In the genomic region with DNA sequence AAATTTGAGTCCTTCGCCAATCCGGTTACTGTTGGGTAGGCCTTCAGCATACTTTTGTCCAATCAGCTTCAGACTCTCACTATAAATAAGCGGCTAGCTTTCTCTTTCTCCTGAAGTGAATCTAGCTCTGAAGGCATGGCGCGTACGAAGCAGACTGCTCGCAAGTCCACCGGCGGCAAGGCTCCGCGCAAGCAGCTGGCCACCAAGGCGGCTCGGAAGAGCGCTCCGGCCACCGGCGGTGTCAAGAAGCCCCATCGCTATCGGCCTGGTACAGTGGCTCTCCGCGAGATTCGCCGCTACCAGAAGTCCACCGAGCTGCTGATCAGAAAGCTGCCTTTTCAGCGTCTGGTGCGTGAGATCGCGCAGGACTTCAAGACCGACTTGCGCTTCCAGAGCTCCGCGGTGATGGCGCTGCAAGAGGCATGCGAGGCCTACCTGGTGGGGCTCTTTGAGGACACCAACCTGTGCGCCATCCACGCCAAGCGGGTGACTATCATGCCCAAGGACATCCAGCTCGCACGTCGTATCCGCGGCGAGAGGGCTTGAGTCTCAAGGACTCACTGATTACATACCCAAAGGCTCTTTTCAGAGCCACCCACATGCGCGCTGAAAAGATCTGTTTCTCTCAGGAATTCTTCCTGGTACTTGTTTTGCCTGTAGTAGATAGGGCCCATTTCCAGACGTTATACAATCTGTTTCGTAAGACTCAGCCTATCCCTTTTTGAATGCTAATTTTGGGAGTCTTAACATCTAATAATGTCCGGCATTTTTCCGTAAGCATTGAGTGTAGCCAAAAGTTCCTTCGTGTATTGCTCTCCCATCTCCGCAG, we compare ENCODE assay signal across 8 cellular contexts.
A peak's percentile ranks its signal among the peaks of the same experiment; 100 is the strongest.
DNase-seq lines count a peak whose midpoint lies in the region; ATAC-seq and TF ChIP-seq lines count a peak whose summit lies in the region.

No MANE protein-coding gene starts in this region.

- no peaks in the 10 kb centered on the region for H3K27me3 ChIP-seq in GM06990 (replicated peaks; ENCODE audit: control insufficient read depth, insufficient read depth, low read length)
- no peaks in the 10 kb centered on the region for H3K27me3 ChIP-seq in SU-DHL-6 (ENCODE audit: low read length)
- H3K27me3 ChIP-seq in left ventricle myocardium inferior (ENCODE audit: low read depth) = peaks cover 95% of the 10 kb centered on the region

- H3K36me3 ChIP-seq in GM06990 (ENCODE audit: control insufficient read depth, insufficient read depth, low read length) (no peaks in the 10 kb centered on the region), SU-DHL-6 (ENCODE audit: low read length) (0 out of 2 replicates have a peak, but pooled peaks cover 2% of the 10 kb centered on the region), left ventricle myocardium inferior (no peaks in the 10 kb centered on the region)

- H3K79me2 ChIP-seq in SU-DHL-6 (ENCODE audit: insufficient read depth, low read length) = no peaks in the 10 kb centered on the region

- peaks cover 71% of the 10 kb centered on the region for H3F3A ChIP-seq in SU-DHL-6 (ENCODE audit: insufficient read depth)

- H4K20me1 ChIP-seq in SU-DHL-6 (ENCODE audit: low read depth, low read length) = no peaks in the 10 kb centered on the region

- intact Hi-C loops in left ventricle myocardium inferior (cut with micrococcal nuclease) = no loop called here
- intact Hi-C loops in posterior vena cava (cut with DNase I) = no loop called here

- ATAC-seq in HG02588 (IDR thresholded peaks at IDR 0.05; ENCODE audit: unreplicated experiment) = peak; percentile 34

- peaks cover 33% of the 10 kb centered on the region for H3K4me1 ChIP-seq in left ventricle myocardium inferior

- peak overlapping the region; percentile 94 for H3K27ac ChIP-seq in SU-DHL-6 (ENCODE audit: low read depth, low read length)
- peak overlapping the region; percentile 87 for H3K27ac ChIP-seq in left ventricle myocardium inferior (replicated peaks)

- peak overlapping the region; percentile 70 for H3K9ac ChIP-seq in SU-DHL-6 (ENCODE audit: low read length)

- TF ChIP-seq CTCF in GM06990 (IDR thresholded peaks at IDR 0.05; ENCODE audit: insufficient read depth, low read length, poor library complexity, severe bottlenecking) = no peak
- no peak for TF ChIP-seq CTCF in SU-DHL-6 (IDR thresholded peaks at IDR 0.05; ENCODE audit: insufficient read depth, low read length, poor library complexity, severe bottlenecking)
- TF ChIP-seq CTCF in left ventricle myocardium inferior (IDR thresholded peaks at IDR 0.05; ENCODE audit: borderline replicate concordance) = no peak

- peak overlapping the region; percentile 83 for H3K4me3 ChIP-seq in GM06990 (replicated peaks; ENCODE audit: low read depth, low read length)
- H3K4me3 ChIP-seq in SU-DHL-6 (ENCODE audit: insufficient read depth, low read length, poor library complexity, severe bottlenecking) = peak overlapping the region; percentile 57
- peak overlapping the region; percentile 73 for H3K4me3 ChIP-seq in left ventricle myocardium inferior

- H3K9me3 ChIP-seq in SU-DHL-6 (ENCODE audit: insufficient read depth, low read length) (no peaks in the 10 kb centered on the region), left ventricle myocardium inferior (replicated peaks) (no peaks in the 10 kb centered on the region)

- peak overlapping the region; percentile 69 for H3K4me2 ChIP-seq in SU-DHL-6 (ENCODE audit: low read depth, low read length, poor library complexity, severe bottlenecking)

- H2AFZ ChIP-seq in SU-DHL-6 (ENCODE audit: low read depth, low read length, severe bottlenecking) = peak overlapping the region; percentile 1

- DNase-seq in GM06990 (ENCODE audit: extremely low read depth, insufficient read length) = peak; percentile 97
- DNase-seq in NCI-H1092 treated with DMSO at 0.1 percent for 48 hours (lab: John Stamatoyannopoulos, UW) = peak; percentile 91
- peak; percentile 88 for DNase-seq in amniotic stem cell (lab: John Stamatoyannopoulos, UW)
- DNase-seq in left ventricle myocardium inferior = peak; percentile 41
- peak; percentile 91 for DNase-seq in posterior vena cava (ENCODE audit: low spot score)
- DNase-seq in NCI-H345 treated with DMSO at 0.1 percent for 48 hours (lab: John Stamatoyannopoulos, UW; ENCODE audit: unreplicated experiment) = no peak

- H3K9me2 ChIP-seq in SU-DHL-6 (replicated peaks; ENCODE audit: insufficient read depth, low read length) = no peaks in the 10 kb centered on the region
